In the genomic region with DNA sequence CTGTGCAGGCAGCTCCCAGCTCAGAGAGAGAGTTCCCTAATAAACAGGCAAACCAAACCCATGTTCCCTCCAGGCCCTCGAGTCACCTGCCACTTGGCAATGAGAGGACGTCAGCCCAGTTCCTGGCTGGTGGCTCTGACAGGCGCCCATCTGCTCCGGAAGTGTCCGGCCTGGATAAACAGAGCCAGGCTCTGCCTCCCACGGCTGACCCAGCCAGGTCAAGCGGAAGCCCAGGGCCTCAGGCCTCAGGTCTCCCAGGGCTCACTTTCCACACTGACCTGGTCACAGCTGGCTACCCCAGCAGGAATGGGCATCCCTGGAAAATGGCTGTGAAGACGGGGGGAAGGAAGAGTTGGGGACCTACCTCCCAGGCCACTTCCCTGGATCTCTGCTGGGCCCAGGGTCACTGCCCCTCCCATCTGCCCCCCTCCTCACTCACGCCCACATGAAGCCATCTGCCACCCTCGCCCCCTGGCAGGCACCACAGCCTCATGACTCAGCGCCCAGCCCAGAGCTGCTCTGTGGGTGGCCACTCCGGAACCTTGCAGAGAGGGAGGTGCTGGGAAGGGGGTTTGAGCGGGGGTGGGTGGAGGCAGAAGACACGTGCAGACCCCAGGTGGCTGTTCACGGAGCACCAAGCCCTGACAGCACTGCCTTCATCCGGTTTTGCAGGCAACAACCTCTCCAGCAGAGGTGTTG, we compare ENCODE assay signal across 8 cellular contexts. TPM values are rescaled to one million over a fixed set of nuclear protein-coding genes. Genes with fewer than 3 reads are reported as not detected.
A peak's percentile ranks its signal among the peaks of the same experiment; 100 is the strongest.
DNase-seq lines count a peak whose midpoint lies in the region; ATAC-seq and TF ChIP-seq lines count a peak whose summit lies in the region.

No MANE protein-coding gene starts in this region.

- in situ Hi-C loops in G401 (cut with HindIII; ENCODE audit: low sequenced_read_pairs) = no loop called here
- in situ Hi-C loops in astrocyte of the spinal cord (cut with HindIII; ENCODE audit: low sequenced_read_pairs) = no loop called here
- in situ Hi-C loops in HAP-1 (cut with MboI; ENCODE audit: low sequenced_read_pairs) = no loop called here

- no peaks in the 10 kb centered on the region for H3K9me3 Mint-ChIP-seq in endothelial cell (ENCODE audit: unreplicated experiment)

- H3K27me3 Mint-ChIP-seq in endothelial cell (ENCODE audit: unreplicated experiment) = peaks cover 8% of the 10 kb centered on the region

- no peaks in the 10 kb centered on the region for H3K9me3 ChIP-seq in HAP-1

- H3K4me3 Mint-ChIP-seq in endothelial cell (ENCODE audit: unreplicated experiment) = no peak overlapping the region

- peaks cover 24% of the 10 kb centered on the region for H3K4me1 Mint-ChIP-seq in endothelial cell (ENCODE audit: unreplicated experiment)

- no peak overlapping the region for H3K27ac Mint-ChIP-seq in endothelial cell (ENCODE audit: unreplicated experiment)

- H3K4me3 ChIP-seq in astrocyte of the spinal cord (ENCODE audit: low read depth, low read length) = no peak overlapping the region
- H3K4me3 ChIP-seq in HAP-1 = no peak overlapping the region

- H3K36me3 ChIP-seq in HAP-1 (replicated peaks) = no peaks in the 10 kb centered on the region

- DNase-seq in G401 (ENCODE audit: low spot score) (peak; percentile 98), RPMI7951 (ENCODE audit: low read depth) (peak; percentile 89), astrocyte of the spinal cord (ENCODE audit: low read depth, low spot score) (peak; percentile 25), myocyte (ENCODE audit: low read depth) (peak; percentile 89), endothelial cell (ENCODE audit: low spot score) (no peak), HAP-1 (ENCODE audit: low spot score in 2 of 2) (no peak)

- H3K27me3 ChIP-seq in HAP-1 (ENCODE audit: low read depth) = no peaks in the 10 kb centered on the region

- no peak for TF ChIP-seq CTCF in astrocyte of the spinal cord (IDR thresholded peaks at IDR 0.05; ENCODE audit: low read depth, low read length)
- TF ChIP-seq CTCF in endothelial cell (IDR thresholded peaks at IDR 0.05; ENCODE audit: unreplicated experiment) = no peak

- H3K4me1 ChIP-seq in HAP-1 = no peaks in the 10 kb centered on the region

- H3K36me3 Mint-ChIP-seq in endothelial cell (ENCODE audit: low read depth, unreplicated experiment) = no peaks in the 10 kb centered on the region

- ATAC-seq in HG03469 (IDR thresholded peaks at IDR 0.05; ENCODE audit: unreplicated experiment) (no peak), GM18502 (IDR thresholded peaks at IDR 0.05; ENCODE audit: poor library complexity, unreplicated experiment) (no peak)

RNA-seq across cellular contexts. Expression of a gene that starts 37.4 kb away (rescaled TPM):
- 1.2 and 1.6 TPM in 2 replicates for total RNA-seq in G401 (2014; rRNA removed; shearing (Covaris generic))
- 6.4 and 8.9 TPM in 2 replicates for total RNA-seq in RPMI7951 (2014; rRNA removed; shearing (Covaris generic))
- total RNA-seq in myocyte = 6.4 and 10.0 TPM in 2 replicates
- polyA plus RNA-seq in myocyte (2012) = 6.1 TPM
- total RNA-seq in endothelial cell (ENCODE audit: unreplicated experiment) = 46.0 TPM

Comparison
In these comparisons a context has a peak if more than half of its experiments do, and no peak if none do; other contexts are left out.
1. DNase-seq: peak in G401 (single experiment), RPMI7951 (single experiment), astrocyte of the spinal cord (single experiment) and myocyte (single experiment); none in endothelial cell (single experiment) and HAP-1 (0 of 2).